In the genomic region with DNA sequence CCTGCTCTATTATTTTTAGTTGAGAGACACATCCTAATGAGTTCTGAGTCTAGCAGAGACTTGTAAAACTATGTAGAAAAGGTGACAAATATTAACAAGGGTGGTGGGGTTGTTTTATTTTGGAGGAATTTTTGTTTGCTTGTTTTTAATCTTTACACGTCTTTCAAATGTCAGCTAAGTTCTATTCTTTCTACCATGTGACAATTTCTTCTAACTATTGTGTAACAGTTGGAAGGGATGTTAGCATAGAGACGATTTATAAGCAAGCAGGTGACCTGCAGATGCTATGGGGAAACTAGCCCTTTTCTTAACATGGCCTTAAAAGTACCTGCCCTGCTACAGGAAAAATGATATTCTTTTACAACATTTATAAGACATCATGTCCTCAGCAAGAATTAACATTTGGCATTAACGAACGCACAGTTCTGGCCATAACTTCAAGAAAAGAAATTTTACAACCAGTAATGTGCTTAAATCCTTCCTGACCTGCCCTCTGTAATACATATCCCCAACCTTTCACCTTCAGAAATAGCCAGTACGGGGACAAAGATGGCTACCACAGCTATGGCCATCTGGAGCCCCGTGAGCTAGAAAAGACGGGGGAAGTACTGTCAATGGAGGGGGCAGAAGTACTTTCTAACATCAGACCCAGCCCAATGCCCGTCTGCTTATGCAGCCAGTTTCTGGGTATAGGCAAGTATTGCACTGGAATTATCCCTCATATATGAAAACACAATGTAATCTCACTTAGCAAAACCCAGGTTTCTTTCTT, we compare ENCODE assay signal across 14 cellular contexts.
"Had no signal": no experiment of that assay in that cellular context is flagged by ENCODE, and none has a peak within 500 bp of the region (broad histone marks: within the 10 kb centered on the region; RNA-seq: fewer than 3 reads in every experiment).

No MANE protein-coding gene starts in this region.

- H3K4me2 ChIP-seq: smooth muscle cell had no signal

- H3K4me1 ChIP-seq: suprapubic skin had no signal

- H3K9me3 ChIP-seq: mucosa of descending colon, suprapubic skin had no signal

- DNase-seq: activated CD4-positive, alpha-beta memory T cell treated with anti-CD3 and anti-CD28 coated beads for 36 hours; activated CD4-positive, CD25-positive, alpha-beta regulatory T cell treated with anti-CD3 and anti-CD28 coated beads, Interleukin-2, amount 50 U/mL, for 72 hours; activated gamma-delta T cell; activated T-cell treated with anti-CD3 and anti-CD28 coated beads, Interleukin-2, amount 50 U/mL, for 48 hours; amygdala; brain microvascular endothelial cell; erythroblast; glutamatergic neuron; immature natural killer cell; left cardiac atrium; mucosa of descending colon; stimulated activated naive B cell treated with anti-CD40 and anti-IgM and Interleukin-4, amounts not matched to agents 10 μg/mL and 1 μg/mL and 100 μg/mL, for 72 hours had no signal

- H3K27ac ChIP-seq: brain microvascular endothelial cell, suprapubic skin had no signal

- H3K27me3 ChIP-seq: brain microvascular endothelial cell, suprapubic skin had no signal

- H3K36me3 ChIP-seq: suprapubic skin had no signal

- H3K4me3 ChIP-seq: mucosa of descending colon, smooth muscle cell, suprapubic skin had no signal

- ATAC-seq: left cardiac atrium; mucosa of descending colon; stimulated activated naive B cell treated with anti-CD40 and anti-IgM and Interleukin-4, amounts not matched to agents 10 μg/mL and 1 μg/mL and 100 μg/mL, for 72 hours had no signal
